Comparison of ENCODE assay signal across 1 cellular context in the genomic region with DNA sequence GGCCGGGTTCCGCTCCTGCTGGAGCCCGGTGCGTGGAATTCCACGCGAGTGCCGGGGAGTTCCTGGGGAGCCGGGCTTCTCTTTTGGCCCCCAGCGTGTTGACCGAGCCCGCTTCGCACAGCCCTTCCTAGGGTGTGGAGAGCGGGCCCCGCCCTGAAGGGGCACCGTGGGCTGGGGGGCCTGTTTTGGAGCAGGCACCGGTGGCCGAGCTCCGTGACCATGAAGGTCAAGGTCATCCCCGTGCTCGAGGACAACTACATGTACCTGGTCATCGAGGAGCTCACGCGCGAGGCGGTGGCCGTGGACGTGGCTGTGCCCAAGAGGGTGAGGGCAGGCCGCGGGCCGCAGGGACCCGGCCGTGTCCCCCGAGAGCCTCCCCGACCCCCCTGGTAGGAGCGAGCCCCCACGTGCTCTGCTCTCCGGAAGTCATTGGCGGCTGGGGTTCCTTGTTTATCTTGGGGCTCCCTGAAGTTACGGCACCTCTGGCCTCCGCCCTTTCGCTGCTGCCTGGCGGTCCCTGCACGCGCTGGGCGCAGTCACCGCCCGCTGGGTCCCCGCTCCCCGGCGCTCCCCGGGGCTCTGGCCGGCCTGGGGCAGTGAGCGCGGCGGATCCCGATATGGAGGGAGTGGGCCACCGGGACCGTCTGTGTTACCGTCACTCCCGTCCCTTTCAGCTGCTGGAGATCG.
TF ChIP-seq lines count a peak whose summit lies in the region.

No MANE protein-coding gene starts in this region.

TF ChIP-seq in K562, 482 proteins besides CTCF, POLR2A, EP300 and RAD21 (continued from another document and continues in another):
- TF ChIP-seq, protein P1, sequence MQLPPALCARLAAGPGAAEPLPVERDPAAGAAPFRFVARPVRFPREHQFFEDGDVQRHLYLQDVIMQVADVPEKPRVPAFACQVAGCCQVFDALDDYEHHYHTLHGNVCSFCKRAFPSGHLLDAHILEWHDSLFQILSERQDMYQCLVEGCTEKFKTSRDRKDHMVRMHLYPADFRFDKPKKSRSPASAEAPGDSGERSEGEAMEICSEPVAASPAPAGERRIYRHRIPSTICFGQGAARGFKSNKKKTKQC (CRISPR knock-in tag; IDR thresholded peaks at IDR 0.05): 0 out of 2 replicates have a peak, but pooled peaks have one; percentile 9
- TF ChIP-seq NR2C1 (IDR thresholded peaks at IDR 0.05) (no peak), NR2C1 (tag; IDR thresholded peaks at IDR 0.05) (0 out of 2 replicates have a peak, but pooled peaks have one; percentile 6), SUPT5H (IDR thresholded peaks at IDR 0.05) (peak; percentile 77), HNRNPH1 (optimal IDR thresholded peaks at IDR 0.05; ENCODE audit: low read depth, low read length) (no peak), ZNF436 (CRISPR knock-in tag; IDR thresholded peaks at IDR 0.05) (no peak), RBFOX2 (IDR thresholded peaks at IDR 0.05; ENCODE audit: low read depth, low read length) (peak; percentile 64), ZNF707 (CRISPR knock-in tag; conservative IDR thresholded peaks at IDR 0.05) (no peak), POLR2B (IDR thresholded peaks at IDR 0.05; ENCODE audit: low read depth, partially characterized antibody) (no peak), ZNF133 (CRISPR knock-in tag; IDR thresholded peaks at IDR 0.05) (no peak), GATAD2A (IDR thresholded peaks at IDR 0.05) (0 out of 2 replicates have a peak, but pooled peaks have one; percentile 16), BCL6 (CRISPR knock-in tag; IDR thresholded peaks at IDR 0.05) (no peak), SAFB (IDR thresholded peaks at IDR 0.05; ENCODE audit: borderline replicate concordance, low read depth, low read length) (peak; percentile 99), FOXK2 (conservative IDR thresholded peaks at IDR 0.05 in 1 of 2, IDR thresholded peaks at IDR 0.05 in 1 of 2; ENCODE audit: low read depth in 2 of 2) (peak; percentile 65 to 69), KDM5B (IDR thresholded peaks at IDR 0.05; ENCODE audit: insufficient replicate concordance, low read depth, low read length) (peak; percentile 7), EP400 (IDR thresholded peaks at IDR 0.05) (peak; percentile 69; the same call in 1 of the 2 replicates), RBBP5 (IDR thresholded peaks at IDR 0.05; ENCODE audit: borderline replicate concordance, insufficient read depth, low read length, poor library complexity, severe bottlenecking) (peak; percentile 55), SMAD4 (CRISPR knock-in tag; conservative IDR thresholded peaks at IDR 0.05) (peak; percentile 46; the same call in 1 of the 2 replicates), L3MBTL2 (IDR thresholded peaks at IDR 0.05) (peak; percentile 9), CCNT2 (IDR thresholded peaks at IDR 0.05; ENCODE audit: borderline replicate concordance, extremely low read depth, insufficient read length, low read depth, low read length) (no peak), BRD4 (IDR thresholded peaks at IDR 0.05) (0 out of 2 replicates have a peak, but pooled peaks have one; percentile 51), HNRNPUL1 (IDR thresholded peaks at IDR 0.05; ENCODE audit: low read length) (no peak), MXI1 (IDR thresholded peaks at IDR 0.05; ENCODE audit: low read depth, low read length) (peak; percentile 16; the same call in 1 of the 2 replicates), ARID2 (IDR thresholded peaks at IDR 0.05) (no peak), ZFP1 (CRISPR knock-in tag; IDR thresholded peaks at IDR 0.05) (no peak), SRSF9 (IDR thresholded peaks at IDR 0.05; ENCODE audit: borderline replicate concordance, low read depth, low read length) (no peak), PTTG1 (tag; IDR thresholded peaks at IDR 0.05; ENCODE audit: low read depth) (no peak)
- TF ChIP-seq, protein P2, sequence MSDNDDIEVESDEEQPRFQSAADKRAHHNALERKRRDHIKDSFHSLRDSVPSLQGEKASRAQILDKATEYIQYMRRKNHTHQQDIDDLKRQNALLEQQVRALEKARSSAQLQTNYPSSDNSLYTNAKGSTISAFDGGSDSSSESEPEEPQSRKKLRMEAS (CRISPR knock-in tag; IDR thresholded peaks at IDR 0.05): peak; percentile 77
- TF ChIP-seq, protein P3, sequence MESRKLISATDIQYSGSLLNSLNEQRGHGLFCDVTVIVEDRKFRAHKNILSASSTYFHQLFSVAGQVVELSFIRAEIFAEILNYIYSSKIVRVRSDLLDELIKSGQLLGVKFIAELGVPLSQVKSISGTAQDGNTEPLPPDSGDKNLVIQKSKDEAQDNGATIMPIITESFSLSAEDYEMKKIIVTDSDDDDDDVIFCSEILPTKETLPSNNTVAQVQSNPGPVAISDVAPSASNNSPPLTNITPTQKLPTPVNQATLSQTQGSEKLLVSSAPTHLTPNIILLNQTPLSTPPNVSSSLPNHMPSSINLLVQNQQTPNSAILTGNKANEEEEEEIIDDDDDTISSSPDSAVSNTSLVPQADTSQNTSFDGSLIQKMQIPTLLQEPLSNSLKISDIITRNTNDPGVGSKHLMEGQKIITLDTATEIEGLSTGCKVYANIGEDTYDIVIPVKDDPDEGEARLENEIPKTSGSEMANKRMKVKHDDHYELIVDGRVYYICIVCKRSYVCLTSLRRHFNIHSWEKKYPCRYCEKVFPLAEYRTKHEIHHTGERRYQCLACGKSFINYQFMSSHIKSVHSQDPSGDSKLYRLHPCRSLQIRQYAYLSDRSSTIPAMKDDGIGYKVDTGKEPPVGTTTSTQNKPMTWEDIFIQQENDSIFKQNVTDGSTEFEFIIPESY (CRISPR knock-in tag; IDR thresholded peaks at IDR 0.05): no peak
- TF ChIP-seq, protein P4, sequence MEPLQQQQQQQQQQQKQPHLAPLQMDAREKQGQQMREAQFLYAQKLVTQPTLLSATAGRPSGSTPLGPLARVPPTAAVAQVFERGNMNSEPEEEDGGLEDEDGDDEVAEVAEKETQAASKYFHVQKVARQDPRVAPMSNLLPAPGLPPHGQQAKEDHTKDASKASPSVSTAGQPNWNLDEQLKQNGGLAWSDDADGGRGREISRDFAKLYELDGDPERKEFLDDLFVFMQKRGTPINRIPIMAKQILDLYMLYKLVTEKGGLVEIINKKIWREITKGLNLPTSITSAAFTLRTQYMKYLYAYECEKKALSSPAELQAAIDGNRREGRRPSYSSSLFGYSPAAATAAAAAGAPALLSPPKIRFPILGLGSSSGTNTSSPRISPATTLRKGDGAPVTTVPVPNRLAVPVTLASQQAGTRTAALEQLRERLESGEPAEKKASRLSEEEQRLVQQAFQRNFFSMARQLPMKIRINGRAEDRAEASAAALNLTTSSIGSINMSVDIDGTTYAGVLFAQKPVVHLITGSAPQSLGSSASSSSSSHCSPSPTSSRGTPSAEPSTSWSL (CRISPR knock-in tag; IDR thresholded peaks at IDR 0.05; ENCODE audit: borderline replicate concordance): no peak
- TF ChIP-seq, protein P5, sequence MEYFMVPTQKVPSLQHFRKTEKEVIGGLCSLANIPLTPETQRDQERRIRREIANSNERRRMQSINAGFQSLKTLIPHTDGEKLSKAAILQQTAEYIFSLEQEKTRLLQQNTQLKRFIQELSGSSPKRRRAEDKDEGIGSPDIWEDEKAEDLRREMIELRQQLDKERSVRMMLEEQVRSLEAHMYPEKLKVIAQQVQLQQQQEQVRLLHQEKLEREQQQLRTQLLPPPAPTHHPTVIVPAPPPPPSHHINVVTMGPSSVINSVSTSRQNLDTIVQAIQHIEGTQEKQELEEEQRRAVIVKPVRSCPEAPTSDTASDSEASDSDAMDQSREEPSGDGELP (CRISPR knock-in tag; IDR thresholded peaks at IDR 0.05; ENCODE audit: borderline replicate concordance): peak; percentile 59
- TF ChIP-seq, protein P6, sequence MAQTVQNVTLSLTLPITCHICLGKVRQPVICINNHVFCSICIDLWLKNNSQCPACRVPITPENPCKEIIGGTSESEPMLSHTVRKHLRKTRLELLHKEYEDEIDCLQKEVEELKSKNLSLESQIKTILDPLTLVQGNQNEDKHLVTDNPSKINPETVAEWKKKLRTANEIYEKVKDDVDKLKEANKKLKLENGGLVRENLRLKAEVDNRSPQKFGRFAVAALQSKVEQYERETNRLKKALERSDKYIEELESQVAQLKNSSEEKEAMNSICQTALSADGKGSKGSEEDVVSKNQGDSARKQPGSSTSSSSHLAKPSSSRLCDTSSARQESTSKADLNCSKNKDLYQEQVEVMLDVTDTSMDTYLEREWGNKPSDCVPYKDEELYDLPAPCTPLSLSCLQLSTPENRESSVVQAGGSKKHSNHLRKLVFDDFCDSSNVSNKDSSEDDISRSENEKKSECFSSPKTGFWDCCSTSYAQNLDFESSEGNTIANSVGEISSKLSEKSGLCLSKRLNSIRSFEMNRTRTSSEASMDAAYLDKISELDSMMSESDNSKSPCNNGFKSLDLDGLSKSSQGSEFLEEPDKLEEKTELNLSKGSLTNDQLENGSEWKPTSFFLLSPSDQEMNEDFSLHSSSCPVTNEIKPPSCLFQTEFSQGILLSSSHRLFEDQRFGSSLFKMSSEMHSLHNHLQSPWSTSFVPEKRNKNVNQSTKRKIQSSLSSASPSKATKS (CRISPR knock-in tag; IDR thresholded peaks at IDR 0.05): no peak
- TF ChIP-seq, protein P7, sequence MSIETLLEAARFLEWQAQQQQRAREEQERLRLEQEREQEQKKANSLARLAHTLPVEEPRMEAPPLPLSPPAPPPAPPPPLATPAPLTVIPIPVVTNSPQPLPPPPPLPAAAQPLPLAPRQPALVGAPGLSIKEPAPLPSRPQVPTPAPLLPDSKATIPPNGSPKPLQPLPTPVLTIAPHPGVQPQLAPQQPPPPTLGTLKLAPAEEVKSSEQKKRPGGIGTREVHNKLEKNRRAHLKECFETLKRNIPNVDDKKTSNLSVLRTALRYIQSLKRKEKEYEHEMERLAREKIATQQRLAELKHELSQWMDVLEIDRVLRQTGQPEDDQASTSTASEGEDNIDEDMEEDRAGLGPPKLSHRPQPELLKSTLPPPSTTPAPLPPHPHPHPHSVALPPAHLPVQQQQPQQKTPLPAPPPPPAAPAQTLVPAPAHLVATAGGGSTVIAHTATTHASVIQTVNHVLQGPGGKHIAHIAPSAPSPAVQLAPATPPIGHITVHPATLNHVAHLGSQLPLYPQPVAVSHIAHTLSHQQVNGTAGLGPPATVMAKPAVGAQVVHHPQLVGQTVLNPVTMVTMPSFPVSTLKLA (conservative IDR thresholded peaks at IDR 0.05): peak; percentile 68
- TF ChIP-seq, protein P8, sequence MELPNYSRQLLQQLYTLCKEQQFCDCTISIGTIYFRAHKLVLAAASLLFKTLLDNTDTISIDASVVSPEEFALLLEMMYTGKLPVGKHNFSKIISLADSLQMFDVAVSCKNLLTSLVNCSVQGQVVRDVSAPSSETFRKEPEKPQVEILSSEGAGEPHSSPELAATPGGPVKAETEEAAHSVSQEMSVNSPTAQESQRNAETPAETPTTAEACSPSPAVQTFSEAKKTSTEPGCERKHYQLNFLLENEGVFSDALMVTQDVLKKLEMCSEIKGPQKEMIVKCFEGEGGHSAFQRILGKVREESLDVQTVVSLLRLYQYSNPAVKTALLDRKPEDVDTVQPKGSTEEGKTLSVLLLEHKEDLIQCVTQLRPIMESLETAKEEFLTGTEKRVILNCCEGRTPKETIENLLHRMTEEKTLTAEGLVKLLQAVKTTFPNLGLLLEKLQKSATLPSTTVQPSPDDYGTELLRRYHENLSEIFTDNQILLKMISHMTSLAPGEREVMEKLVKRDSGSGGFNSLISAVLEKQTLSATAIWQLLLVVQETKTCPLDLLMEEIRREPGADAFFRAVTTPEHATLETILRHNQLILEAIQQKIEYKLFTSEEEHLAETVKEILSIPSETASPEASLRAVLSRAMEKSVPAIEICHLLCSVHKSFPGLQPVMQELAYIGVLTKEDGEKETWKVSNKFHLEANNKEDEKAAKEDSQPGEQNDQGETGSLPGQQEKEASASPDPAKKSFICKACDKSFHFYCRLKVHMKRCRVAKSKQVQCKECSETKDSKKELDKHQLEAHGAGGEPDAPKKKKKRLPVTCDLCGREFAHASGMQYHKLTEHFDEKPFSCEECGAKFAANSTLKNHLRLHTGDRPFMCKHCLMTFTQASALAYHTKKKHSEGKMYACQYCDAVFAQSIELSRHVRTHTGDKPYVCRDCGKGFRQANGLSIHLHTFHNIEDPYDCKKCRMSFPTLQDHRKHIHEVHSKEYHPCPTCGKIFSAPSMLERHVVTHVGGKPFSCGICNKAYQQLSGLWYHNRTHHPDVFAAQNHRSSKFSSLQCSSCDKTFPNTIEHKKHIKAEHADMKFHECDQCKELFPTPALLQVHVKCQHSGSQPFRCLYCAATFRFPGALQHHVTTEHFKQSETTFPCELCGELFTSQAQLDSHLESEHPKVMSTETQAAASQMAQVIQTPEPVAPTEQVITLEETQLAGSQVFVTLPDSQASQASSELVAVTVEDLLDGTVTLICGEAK (IDR thresholded peaks at IDR 0.05): peak; percentile 48
- TF ChIP-seq, protein P8 (CRISPR knock-in tag; IDR thresholded peaks at IDR 0.05): no peak
- TF ChIP-seq, protein P9, sequence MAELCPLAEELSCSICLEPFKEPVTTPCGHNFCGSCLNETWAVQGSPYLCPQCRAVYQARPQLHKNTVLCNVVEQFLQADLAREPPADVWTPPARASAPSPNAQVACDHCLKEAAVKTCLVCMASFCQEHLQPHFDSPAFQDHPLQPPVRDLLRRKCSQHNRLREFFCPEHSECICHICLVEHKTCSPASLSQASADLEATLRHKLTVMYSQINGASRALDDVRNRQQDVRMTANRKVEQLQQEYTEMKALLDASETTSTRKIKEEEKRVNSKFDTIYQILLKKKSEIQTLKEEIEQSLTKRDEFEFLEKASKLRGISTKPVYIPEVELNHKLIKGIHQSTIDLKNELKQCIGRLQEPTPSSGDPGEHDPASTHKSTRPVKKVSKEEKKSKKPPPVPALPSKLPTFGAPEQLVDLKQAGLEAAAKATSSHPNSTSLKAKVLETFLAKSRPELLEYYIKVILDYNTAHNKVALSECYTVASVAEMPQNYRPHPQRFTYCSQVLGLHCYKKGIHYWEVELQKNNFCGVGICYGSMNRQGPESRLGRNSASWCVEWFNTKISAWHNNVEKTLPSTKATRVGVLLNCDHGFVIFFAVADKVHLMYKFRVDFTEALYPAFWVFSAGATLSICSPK (IDR thresholded peaks at IDR 0.05; ENCODE audit: borderline replicate concordance): no peak
